11 cellular contexts compared by ENCODE assay signal in the genomic region with DNA sequence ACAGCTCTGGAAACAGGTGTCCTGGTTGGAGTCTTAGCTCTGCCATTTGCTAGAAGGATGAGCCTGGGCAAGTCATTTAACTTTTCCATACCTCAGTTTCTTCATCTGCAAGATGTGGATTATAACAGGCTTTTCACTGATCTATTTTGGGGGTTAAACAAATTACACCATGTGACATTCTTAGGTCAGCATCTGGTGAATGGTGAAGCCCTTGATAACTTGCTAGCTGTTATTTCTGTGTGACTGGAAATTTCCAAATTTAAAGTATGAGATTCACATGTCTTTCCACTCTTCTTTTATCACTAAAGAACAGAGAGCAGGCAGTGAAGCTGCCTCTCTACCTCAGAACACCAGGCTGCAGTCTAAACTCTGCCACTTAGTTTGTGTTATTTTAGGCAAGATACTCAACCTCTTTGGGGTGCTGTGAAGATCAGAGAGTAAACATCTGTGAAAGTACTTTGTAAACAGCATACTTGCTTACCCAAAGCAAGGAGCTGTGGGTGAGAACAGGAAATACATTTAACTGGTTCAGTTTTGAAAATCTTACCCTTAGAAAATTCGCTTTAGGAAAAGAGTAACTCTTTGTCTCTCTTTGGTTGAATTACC. TPM values are rescaled to one million over a fixed set of nuclear protein-coding genes. Genes with fewer than 3 reads are reported as not detected.
DNase-seq lines count a peak whose midpoint lies in the region; ATAC-seq and TF ChIP-seq lines count a peak whose summit lies in the region.
"Had no signal": no experiment of that assay in that cellular context is flagged by ENCODE, and none has a peak within 500 bp of the region (broad histone marks: within the 10 kb centered on the region; RNA-seq: fewer than 3 reads in every experiment).

No MANE protein-coding gene starts in this region.

- peak overlapping the region; percentile 80 for H3K27ac Mint-ChIP-seq in activated naive CD4-positive, alpha-beta T cell treated with anti-CD3 and anti-CD28 coated beads, Interleukin-2, amount 10 ng/mL, durations not matched to agents 7 days and 5 days
- H3K27ac Mint-ChIP-seq in activated naive CD4-positive, alpha-beta T cell treated with anti-CD3 and anti-CD28 coated beads, Interleukin-2, amount 50 U/mL, for 72 hours, result no peak overlapping the region
- H3K27ac Mint-ChIP-seq in T-cell, result peak overlapping the region; percentile 66 to 84

- ATAC-seq in activated naive CD4-positive, alpha-beta T cell treated with anti-CD3 and anti-CD28 coated beads, Interleukin-2, amount 50 U/mL, for 72 hours, result no peak
- ATAC-seq in HG02571 (IDR thresholded peaks at IDR 0.05; ENCODE audit: unreplicated experiment) (peak; percentile 77), T-cell (replicated peaks in 1 of 4) (peak; percentile 50 to 81 (median 72)), upper lobe of right lung (peak; percentile 60), GM18907 (IDR thresholded peaks at IDR 0.05; ENCODE audit: unreplicated experiment) (no peak)
- ATAC-seq: sciatic nerve had no signal

- H3K4me3 ChIP-seq in upper lobe of right lung, result no peak overlapping the region
- no peak overlapping the region for H3K4me3 ChIP-seq in tibial nerve

- TF ChIP-seq POLR2A in tibial nerve (IDR thresholded peaks at IDR 0.05), result no peak

- peaks cover 4% of the 10 kb centered on the region for H3K27me3 Mint-ChIP-seq in activated naive CD4-positive, alpha-beta T cell treated with anti-CD3 and anti-CD28 coated beads, Interleukin-2, amount 10 ng/mL, durations not matched to agents 7 days and 5 days
- H3K27me3 Mint-ChIP-seq in T-cell, result no peaks in the 10 kb centered on the region

- POLR2A ChIA-PET in T-cell (lab: Charles Lee), result interaction anchor here in 1 of 2 donors (2.1 kb wide), 1 partner anchor 15 kb away, joined by 9 read pairs; the partner anchor contains the start of gene SP4

- no peak for DNase-seq in activated naive CD4-positive, alpha-beta T cell treated with anti-CD3 and anti-CD28 coated beads, Interleukin-2, amount 10 ng/mL, durations not matched to agents 7 days and 5 days
- DNase-seq in activated naive CD4-positive, alpha-beta T cell treated with anti-CD3 and anti-CD28 coated beads, Interleukin-2, amount 50 U/mL, for 72 hours (ENCODE audit: low spot score in 2 of 2), result no peak
- no peak for DNase-seq in T-cell
- no peak for DNase-seq in upper lobe of right lung
- no peak for DNase-seq in Kasumi-1 (lab: John Stamatoyannopoulos, UW)
- DNase-seq in tibial nerve (ENCODE audit: low spot score in 2 of 2), result no peak
- DNase-seq: activated CD4-positive, alpha-beta T cell treated with anti-CD3 and anti-CD28 coated beads, Interleukin-2, amount 50 U/mL, for 4 hours; NCI-H1436 had no signal

- H3K4me1 Mint-ChIP-seq in activated naive CD4-positive, alpha-beta T cell treated with anti-CD3 and anti-CD28 coated beads, Interleukin-2, amount 10 ng/mL, durations not matched to agents 7 days and 5 days, result peaks cover 42% of the 10 kb centered on the region
- H3K4me1 Mint-ChIP-seq in T-cell, result peaks cover 30 to 36% (median 30%) of the 10 kb centered on the region in 3 donors

- TF ChIP-seq EP300 in tibial nerve (IDR thresholded peaks at IDR 0.05), result no peak

- H3K4me1 ChIP-seq in upper lobe of right lung (no peaks in the 10 kb centered on the region), tibial nerve (peaks cover 0 to 5% (median 1%) of the 10 kb centered on the region in 4 donors)

- TF ChIP-seq CTCF in upper lobe of right lung (IDR thresholded peaks at IDR 0.05) (no peak), tibial nerve (IDR thresholded peaks at IDR 0.05) (no peak)

- peaks cover 3% of the 10 kb centered on the region for H3K27me3 ChIP-seq in upper lobe of right lung
- H3K27me3 ChIP-seq in tibial nerve, result no peaks in the 10 kb centered on the region

- H3K9me3 ChIP-seq in upper lobe of right lung (no peaks in the 10 kb centered on the region), tibial nerve (no peaks in the 10 kb centered on the region)

- H3K36me3 ChIP-seq in upper lobe of right lung, result no peaks in the 10 kb centered on the region
- no peaks in the 10 kb centered on the region for H3K36me3 ChIP-seq in tibial nerve

- H3K9me3 Mint-ChIP-seq in activated naive CD4-positive, alpha-beta T cell treated with anti-CD3 and anti-CD28 coated beads, Interleukin-2, amount 10 ng/mL, durations not matched to agents 7 days and 5 days, result peaks cover 2% of the 10 kb centered on the region
- peaks cover 9 to 14% of the 10 kb centered on the region in 2 donors for H3K9me3 Mint-ChIP-seq in activated naive CD4-positive, alpha-beta T cell treated with anti-CD3 and anti-CD28 coated beads, Interleukin-2, amount 50 U/mL, for 72 hours
- H3K9me3 Mint-ChIP-seq in T-cell, result no peaks in the 10 kb centered on the region

- CTCF ChIA-PET in activated naive CD4-positive, alpha-beta T cell treated with anti-CD3 and anti-CD28 coated beads, Interleukin-2, amount 10 ng/mL, durations not matched to agents 7 days and 5 days (lab: Charles Lee), result interaction anchor here (0.8 to 2.3 kb wide), 5 partner anchors 15 to 158 kb away, joined by 3 to 6 read pairs (median 4); partner anchors contain the start of gene SP4
- CTCF ChIA-PET in T-cell (lab: Charles Lee), result interaction anchor here (0.5 to 1.6 kb wide), 7 partner anchors 13 to 586 kb away, joined by 3 to 4 read pairs (median 3); no protein-coding TSS in a partner anchor

- intact Hi-C loops in upper lobe of right lung (cut with DNase I), result no loop called here

- H3K27ac ChIP-seq in upper lobe of right lung (no peak overlapping the region), tibial nerve (no peak overlapping the region)

- H3K4me3 Mint-ChIP-seq in activated naive CD4-positive, alpha-beta T cell treated with anti-CD3 and anti-CD28 coated beads, Interleukin-2, amount 10 ng/mL, durations not matched to agents 7 days and 5 days, result no peak overlapping the region
- H3K4me3 Mint-ChIP-seq in T-cell, result peak overlapping the region in 1 of 3 donors; percentile 24

- peaks cover 5% of the 10 kb centered on the region for H3K36me3 Mint-ChIP-seq in activated naive CD4-positive, alpha-beta T cell treated with anti-CD3 and anti-CD28 coated beads, Interleukin-2, amount 10 ng/mL, durations not matched to agents 7 days and 5 days
- H3K36me3 Mint-ChIP-seq in activated naive CD4-positive, alpha-beta T cell treated with anti-CD3 and anti-CD28 coated beads, Interleukin-2, amount 50 U/mL, for 72 hours, result peaks cover 4 to 6% of the 10 kb centered on the region in 2 donors
- H3K36me3 Mint-ChIP-seq in T-cell, result peaks cover 4% of the 10 kb centered on the region

- WGBS in tibial nerve, 2 donors, result 32 to 37% methylated on average over 1 of the region's 1 CpG

RNA-seq across cellular contexts. Expression of gene SP4, which starts 15.5 kb away (rescaled TPM):
- total RNA-seq in activated naive CD4-positive, alpha-beta T cell treated with anti-CD3 and anti-CD28 coated beads, Interleukin-2, amount 50 U/mL, for 72 hours, result 10 to 100 TPM; 15.9 to 32.7 TPM
- total RNA-seq in T-cell (10 to 100 TPM; 29.8 to 48.2 (median 35.4) TPM), upper lobe of right lung (8.2 TPM), tibial nerve (10 to 100 TPM in 3 of 4 donors, 1 to 10 TPM in 1; 6.9 to 17.0 (median 11.3) TPM)

Comparison
In these comparisons a context has a peak if more than half of its experiments do, and no peak if none do; other contexts are left out.
1. H3K27ac Mint-ChIP-seq: peak in activated naive CD4-positive, alpha-beta T cell treated with anti-CD3 and anti-CD28 coated beads, Interleukin-2, amount 10 ng/mL, durations not matched to agents 7 days and 5 days (single experiment) and T-cell (2 of 2); none in activated naive CD4-positive, alpha-beta T cell treated with anti-CD3 and anti-CD28 coated beads, Interleukin-2, amount 50 U/mL, for 72 hours (0 of 2).
2. ATAC-seq: peak in HG02571 (single experiment), T-cell (4 of 4) and upper lobe of right lung (single experiment); none in activated naive CD4-positive, alpha-beta T cell treated with anti-CD3 and anti-CD28 coated beads, Interleukin-2, amount 50 U/mL, for 72 hours (0 of 2) and GM18907 (single experiment).